ENCODE assay signal across 29 cellular contexts in the genomic region with DNA sequence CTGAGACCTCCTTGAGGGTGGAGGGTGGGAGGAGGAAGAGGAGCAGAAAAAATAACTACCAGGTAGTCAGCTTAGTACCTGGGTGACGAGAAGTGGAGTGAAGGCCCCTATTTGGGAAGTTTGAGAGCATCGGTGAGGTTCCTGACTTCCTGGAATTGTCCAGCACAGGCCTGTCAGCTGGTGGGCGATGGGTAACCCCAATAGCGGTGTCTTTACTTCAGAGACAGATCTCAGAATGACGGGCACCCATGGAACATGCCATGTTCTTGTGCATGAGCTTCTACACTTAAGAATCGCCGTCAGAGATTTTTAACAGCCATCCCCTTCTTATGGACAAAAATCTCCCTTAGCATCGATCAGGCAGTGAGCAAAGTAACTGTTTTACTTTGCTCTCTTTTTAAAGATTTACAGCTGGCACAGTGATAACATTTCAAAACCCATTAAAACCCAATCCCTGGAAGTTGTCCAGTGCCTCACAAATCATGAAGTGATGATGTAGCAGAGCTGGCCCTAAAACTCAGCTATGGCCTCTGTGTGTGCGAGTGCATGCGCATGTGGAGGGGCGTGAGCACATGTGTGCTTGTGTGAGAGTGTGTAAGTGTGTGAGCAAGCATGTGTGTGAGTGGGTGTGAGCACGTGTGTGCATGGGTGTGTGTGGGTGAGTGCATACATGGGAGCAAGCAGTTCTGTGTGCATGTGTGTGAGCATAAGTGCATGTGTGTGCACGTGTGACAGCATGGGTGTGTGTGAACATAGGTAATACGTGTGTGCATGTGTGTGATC.
DNase-seq lines count a peak whose midpoint lies in the region; ATAC-seq and TF ChIP-seq lines count a peak whose summit lies in the region.
"Had no signal": no experiment of that assay in that cellular context is flagged by ENCODE, and none has a peak within 500 bp of the region (broad histone marks: within the 10 kb centered on the region; RNA-seq: fewer than 3 reads in every experiment).

No MANE protein-coding gene starts in this region.

- H3K4me3 ChIP-seq in coronary artery, result no peak overlapping the region
- H3K4me3 ChIP-seq in lung, result no peak overlapping the region
- H3K4me3 ChIP-seq in stomach, result no peak overlapping the region
- H3K4me3 ChIP-seq in esophagus squamous epithelium, result no peak overlapping the region
- H3K4me3 ChIP-seq: left ventricle myocardium inferior, skin epidermis, suprapubic skin, vagina had no signal

- intact Hi-C loops in stomach (cut with DNase I; ENCODE audit: low total_unique reads), result no loop called here
- intact Hi-C loops in esophagus squamous epithelium (cut with DNase I), result no loop called here

- H3K9me3 ChIP-seq in lung (ENCODE audit: control insufficient read depth in 2 of 2, insufficient read depth in 1 of 2, low read length in 1 of 2) (peaks cover 0 to 8% of the 10 kb centered on the region in 2 donors), stomach (no peaks in the 10 kb centered on the region), esophagus squamous epithelium (no peaks in the 10 kb centered on the region)
- H3K9me3 ChIP-seq: left ventricle myocardium inferior, suprapubic skin, vagina had no signal

- no peak for TF ChIP-seq EP300 in stomach (IDR thresholded peaks at IDR 0.05)

- H3K27ac ChIP-seq in coronary artery (no peak overlapping the region), lung (ENCODE audit: low read depth in 1 of 2, low read length in 1 of 2) (no peak overlapping the region), stomach (no peak overlapping the region), esophagus squamous epithelium (no peak overlapping the region)
- H3K27ac ChIP-seq: C4-2B, HL-60, left ventricle myocardium inferior, skin epidermis, suprapubic skin, vagina had no signal

- no peak for TF ChIP-seq POLR2A in stomach (IDR thresholded peaks at IDR 0.05)
- no peak for TF ChIP-seq POLR2A in esophagus squamous epithelium (IDR thresholded peaks at IDR 0.05)

- TF ChIP-seq CTCF in coronary artery (IDR thresholded peaks at IDR 0.05) (no peak), lung (IDR thresholded peaks at IDR 0.05; ENCODE audit: control extremely low read depth, extremely low read depth) (no peak), stomach (IDR thresholded peaks at IDR 0.05) (no peak), esophagus squamous epithelium (IDR thresholded peaks at IDR 0.05) (no peak)

- WGBS in lung, 2 donors, result 85 to 93% methylated on average over 14 of the region's 14 CpGs
- WGBS in stomach, 5 donors, result 85 to 89% (median 88%) methylated on average over 14 of the region's 14 CpGs
- WGBS in esophagus squamous epithelium, 2 donors, result 83 to 88% methylated on average over 14 of the region's 14 CpGs

- ATAC-seq in lung (ENCODE audit: insufficient read depth, low FRiP score), result no peak
- ATAC-seq: activated naive CD4-positive, alpha-beta T cell treated with anti-CD3 and anti-CD28 coated beads, Interleukin-2, amount 50 U/mL, for 72 hours; stimulated activated naive B cell treated with anti-CD40 and anti-IgM and Interleukin-4, amounts not matched to agents 10 μg/mL and 1 μg/mL and 100 μg/mL, for 72 hours had no signal

- peaks cover 0 to 2% of the 10 kb centered on the region in 2 donors for H3K4me1 ChIP-seq in lung (ENCODE audit: control insufficient read depth in 2 of 2, insufficient read depth in 2 of 2, low read length in 2 of 2)
- H3K4me1 ChIP-seq in stomach, result no peaks in the 10 kb centered on the region
- peaks cover 0 to 7% (median 0%) of the 10 kb centered on the region in 3 donors for H3K4me1 ChIP-seq in esophagus squamous epithelium
- H3K4me1 ChIP-seq: left ventricle myocardium inferior, suprapubic skin had no signal

- peak; percentile 7 for DNase-seq in activated CD8-positive, alpha-beta memory T cell treated with anti-CD3 and anti-CD28 coated beads for 24 hours
- no peak for DNase-seq in activated CD8-positive, alpha-beta memory T cell treated with anti-CD3 and anti-CD28 coated beads, Interleukin-2, amount 50 U/mL, for 4 hours
- peak; percentile 22 for DNase-seq in coronary artery (ENCODE audit: low spot score)
- peak; percentile 18 for DNase-seq in lung (ENCODE audit: low spot score)
- DNase-seq in stomach, result peak; percentile 19
- no peak for DNase-seq in HK-2 (ENCODE audit: unreplicated experiment)
- DNase-seq in esophagus squamous epithelium (lab: John Stamatoyannopoulos, UW), result no peak
- no peak for DNase-seq in COLO829 (ENCODE audit: low spot score)
- DNase-seq: activated B cell treated with CpG ODN at 0.5 μM for 24 hours; amygdala; Calu3; DND-41; GF-D8; Karpas-422; left ventricle myocardium inferior; naive B cell; NCI-H1417; NCI-H2029 treated with DMSO at 0.1 percent for 48 hours; NCI-H526; occipital lobe; OCI-M1; stimulated activated naive B cell treated with anti-CD40 and anti-IgM and Interleukin-4, amounts not matched to agents 10 μg/mL and 1 μg/mL and 100 μg/mL, for 72 hours; T-helper 1 cell had no signal

- H3K36me3 ChIP-seq in lung (ENCODE audit: control insufficient read depth in 2 of 2, insufficient read depth in 2 of 2, low read length in 2 of 2) (no peaks in the 10 kb centered on the region), stomach (no peaks in the 10 kb centered on the region), esophagus squamous epithelium (no peaks in the 10 kb centered on the region)
- H3K36me3 ChIP-seq: left ventricle myocardium inferior, suprapubic skin, vagina had no signal

- H3K27me3 ChIP-seq in lung (ENCODE audit: control insufficient read depth, insufficient read depth), result no peaks in the 10 kb centered on the region
- peaks cover 0 to 24% (median 5%) of the 10 kb centered on the region in 3 donors for H3K27me3 ChIP-seq in stomach
- peaks cover 0 to 34% (median 0%) of the 10 kb centered on the region in 4 donors for H3K27me3 ChIP-seq in esophagus squamous epithelium
- H3K27me3 ChIP-seq: vagina had no signal

Comparison
In these comparisons a context has a peak if more than half of its experiments do, and no peak if none do; other contexts are left out.
1. DNase-seq: peak in activated CD8-positive, alpha-beta memory T cell treated with anti-CD3 and anti-CD28 coated beads for 24 hours (single experiment), coronary artery (single experiment), lung (single experiment) and stomach (single experiment); none in activated CD8-positive, alpha-beta memory T cell treated with anti-CD3 and anti-CD28 coated beads, Interleukin-2, amount 50 U/mL, for 4 hours (single experiment), HK-2 (single experiment), esophagus squamous epithelium (single experiment) and COLO829 (single experiment).